1 cellular context compared by ENCODE assay signal in genomic region chr11:116579857-116580727, GRCh38.
TF ChIP-seq lines count a peak whose summit lies in the region.

No MANE protein-coding gene starts in this region.

TF ChIP-seq in H1, 55 proteins besides CTCF, POLR2A, EP300 and RAD21 (continued from another document):
- TF ChIP-seq CHD1 (IDR thresholded peaks at IDR 0.05; ENCODE audit: low read depth, low read length) (no peak), CBX5 (IDR thresholded peaks at IDR 0.05; ENCODE audit: low read depth, low read length) (no peak), JUND (IDR thresholded peaks at IDR 0.05; ENCODE audit: low read length) (no peak), SIX5 (IDR thresholded peaks at IDR 0.05; ENCODE audit: low read depth, low read length) (no peak), EZH2 (IDR thresholded peaks at IDR 0.05; ENCODE audit: low read depth, low read length, severe bottlenecking) (peak; percentile 75), CHD2 (IDR thresholded peaks at IDR 0.05; ENCODE audit: low read length) (no peak), SAP30 (IDR thresholded peaks at IDR 0.05; ENCODE audit: insufficient read depth, insufficient replicate concordance, low read length) (no peak), BCL11A (IDR thresholded peaks at IDR 0.05; ENCODE audit: low read depth in 2 of 2, low read length in 2 of 2) (no peak), JUN (IDR thresholded peaks at IDR 0.05; ENCODE audit: low read depth, low read length) (no peak), MAFK (IDR thresholded peaks at IDR 0.05; ENCODE audit: low read depth, low read length) (no peak), SP1 (IDR thresholded peaks at IDR 0.05; ENCODE audit: low read depth, low read length) (no peak), TEAD4 (IDR thresholded peaks at IDR 0.05; ENCODE audit: low read depth, low read length) (no peak), YY1 (IDR thresholded peaks at IDR 0.05; ENCODE audit: low read depth, low read length) (no peak), GTF2F1 (IDR thresholded peaks at IDR 0.05; ENCODE audit: borderline replicate concordance, low read depth, low read length) (no peak), ATF2 (IDR thresholded peaks at IDR 0.05; ENCODE audit: low read length) (no peak), ZNF274 (IDR thresholded peaks at IDR 0.05; ENCODE audit: borderline replicate concordance, extremely low read depth, low read length) (no peak), CREB1 (IDR thresholded peaks at IDR 0.05) (no peak), RBBP5 (IDR thresholded peaks at IDR 0.05; ENCODE audit: borderline replicate concordance, low read depth, low read length) (peak; percentile 33; the same call in 1 of the 2 replicates), HDAC6 (IDR thresholded peaks at IDR 0.05; ENCODE audit: low read depth, low read length) (no peak), SRF (IDR thresholded peaks at IDR 0.05; ENCODE audit: low read depth, low read length) (no peak), GABPA (IDR thresholded peaks at IDR 0.05; ENCODE audit: borderline replicate concordance, insufficient read depth, low read length) (no peak), SP4 (IDR thresholded peaks at IDR 0.05; ENCODE audit: low read length) (no peak), CBX8 (IDR thresholded peaks at IDR 0.05; ENCODE audit: borderline replicate concordance, low read depth, low read length) (no peak), SIN3A (conservative IDR thresholded peaks at IDR 0.05 in 1 of 2, IDR thresholded peaks at IDR 0.05 in 1 of 2; ENCODE audit: low read depth in 1 of 2, low read length in 2 of 2) (no peak), TCF12 (IDR thresholded peaks at IDR 0.05; ENCODE audit: low read depth, low read length) (no peak), KDM4A (IDR thresholded peaks at IDR 0.05; ENCODE audit: low read depth, low read length, severe bottlenecking) (peak; percentile 51), E2F6 (IDR thresholded peaks at IDR 0.05) (no peak), CEBPB (IDR thresholded peaks at IDR 0.05; ENCODE audit: low read depth, low read length) (no peak), CTBP2 (IDR thresholded peaks at IDR 0.05; ENCODE audit: borderline replicate concordance, insufficient read depth, insufficient read length, low read length) (no peak), ASH2L (IDR thresholded peaks at IDR 0.05; ENCODE audit: low read length) (peak; percentile 23), POU5F1 (IDR thresholded peaks at IDR 0.05; ENCODE audit: low read depth, low read length) (no peak), SUZ12 (IDR thresholded peaks at IDR 0.05; ENCODE audit: low read length) (peak; percentile 83), KDM5A (IDR thresholded peaks at IDR 0.05; ENCODE audit: low read length) (no peak), KDM1A (IDR thresholded peaks at IDR 0.05; ENCODE audit: borderline replicate concordance, low read length) (no peak), EGR1 (IDR thresholded peaks at IDR 0.05; ENCODE audit: borderline replicate concordance, low read depth, low read length) (no peak; the same call in 1 of the 2 replicates)
- TF ChIP-seq, protein P1, sequence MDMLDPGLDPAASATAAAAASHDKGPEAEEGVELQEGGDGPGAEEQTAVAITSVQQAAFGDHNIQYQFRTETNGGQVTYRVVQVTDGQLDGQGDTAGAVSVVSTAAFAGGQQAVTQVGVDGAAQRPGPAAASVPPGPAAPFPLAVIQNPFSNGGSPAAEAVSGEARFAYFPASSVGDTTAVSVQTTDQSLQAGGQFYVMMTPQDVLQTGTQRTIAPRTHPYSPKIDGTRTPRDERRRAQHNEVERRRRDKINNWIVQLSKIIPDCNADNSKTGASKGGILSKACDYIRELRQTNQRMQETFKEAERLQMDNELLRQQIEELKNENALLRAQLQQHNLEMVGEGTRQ (IDR thresholded peaks at IDR 0.05; ENCODE audit: low read length), result no peak
- TF ChIP-seq, protein P2, sequence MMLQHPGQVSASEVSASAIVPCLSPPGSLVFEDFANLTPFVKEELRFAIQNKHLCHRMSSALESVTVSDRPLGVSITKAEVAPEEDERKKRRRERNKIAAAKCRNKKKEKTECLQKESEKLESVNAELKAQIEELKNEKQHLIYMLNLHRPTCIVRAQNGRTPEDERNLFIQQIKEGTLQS (IDR thresholded peaks at IDR 0.05; ENCODE audit: insufficient read depth, low read depth, low read length), result no peak
